In genomic region chr2:88265352-88265960, GRCh38 we compare ENCODE assay signal across 7 cellular contexts.
A peak's percentile ranks its signal among the peaks of the same experiment; 100 is the strongest.
DNase-seq lines count a peak whose midpoint lies in the region; ATAC-seq and TF ChIP-seq lines count a peak whose summit lies in the region.

No MANE protein-coding gene starts in this region.

- H3K4me1 ChIP-seq in neural progenitor cell = no peaks in the 10 kb centered on the region

- no peak overlapping the region for H3K9ac ChIP-seq in neural progenitor cell

- no peaks in the 10 kb centered on the region for H3K9me3 Mint-ChIP-seq in activated T-helper 17 cell treated with anti-CD3 and anti-CD28 coated beads, Interleukin-2, amount 50 U/mL, for 72 hours
- peaks cover 27% of the 10 kb centered on the region for H3K9me3 Mint-ChIP-seq in neural progenitor cell

- DNase-seq in neural progenitor cell (ENCODE audit: low spot score) = no peak
- no peak for DNase-seq in 8988T
- no peak for DNase-seq in T1000 (lab: John Stamatoyannopoulos, UW)
- no peak for DNase-seq in GOT3 (lab: John Stamatoyannopoulos, UW)

- TF ChIP-seq CTCF in neural progenitor cell (IDR thresholded peaks at IDR 0.05) = no peak

- no peaks in the 10 kb centered on the region for H3F3A ChIP-seq in neural progenitor cell (ENCODE audit: low read depth)

- H3K4me1 Mint-ChIP-seq in activated T-helper 17 cell treated with anti-CD3 and anti-CD28 coated beads, Interleukin-2, amount 50 U/mL, for 72 hours = peaks cover 6% of the 10 kb centered on the region
- H3K4me1 Mint-ChIP-seq in neural progenitor cell = peaks cover 19% of the 10 kb centered on the region

- no peaks in the 10 kb centered on the region for H3K27me3 ChIP-seq in neural progenitor cell

- H3K27ac ChIP-seq in neural progenitor cell = no peak overlapping the region

- no peaks in the 10 kb centered on the region for H3K9me3 ChIP-seq in neural progenitor cell (ENCODE audit: low read depth)

- no peaks in the 10 kb centered on the region for H3K36me3 ChIP-seq in neural progenitor cell

- ATAC-seq in GM18868 (IDR thresholded peaks at IDR 0.05; ENCODE audit: unreplicated experiment) (peak; percentile 84), HG03460 (IDR thresholded peaks at IDR 0.05; ENCODE audit: unreplicated experiment) (peak; percentile 56)
- peak; percentile 98 for ATAC-seq in activated T-helper 17 cell treated with anti-CD3 and anti-CD28 coated beads, Interleukin-2, amount 50 U/mL, for 72 hours (replicated peaks)

- no peaks in the 10 kb centered on the region for H3K79me2 ChIP-seq in neural progenitor cell (ENCODE audit: low read depth)

- no peak overlapping the region for H3K4me3 ChIP-seq in neural progenitor cell

- H2AFZ ChIP-seq in neural progenitor cell (replicated peaks) = no peak overlapping the region

- H3K4me3 Mint-ChIP-seq in activated T-helper 17 cell treated with anti-CD3 and anti-CD28 coated beads, Interleukin-2, amount 50 U/mL, for 72 hours = no peak overlapping the region
- H3K4me3 Mint-ChIP-seq in neural progenitor cell = peak overlapping the region; percentile 11

- H3K4me2 ChIP-seq in neural progenitor cell = no peak overlapping the region

- H3K27ac Mint-ChIP-seq in activated T-helper 17 cell treated with anti-CD3 and anti-CD28 coated beads, Interleukin-2, amount 50 U/mL, for 72 hours = peak overlapping the region; percentile 77
- peak overlapping the region; percentile 5 for H3K27ac Mint-ChIP-seq in neural progenitor cell

- peaks cover 7% of the 10 kb centered on the region for H3K27me3 Mint-ChIP-seq in activated T-helper 17 cell treated with anti-CD3 and anti-CD28 coated beads, Interleukin-2, amount 50 U/mL, for 72 hours
- peaks cover 11% of the 10 kb centered on the region for H3K27me3 Mint-ChIP-seq in neural progenitor cell (ENCODE audit: insufficient read depth, low read depth)

- no peaks in the 10 kb centered on the region for H4K20me1 ChIP-seq in neural progenitor cell (ENCODE audit: low read depth)

- no peaks in the 10 kb centered on the region for H3K36me3 Mint-ChIP-seq in activated T-helper 17 cell treated with anti-CD3 and anti-CD28 coated beads, Interleukin-2, amount 50 U/mL, for 72 hours (ENCODE audit: low read depth)
- no peaks in the 10 kb centered on the region for H3K36me3 Mint-ChIP-seq in neural progenitor cell
